24 cellular contexts compared by ENCODE assay signal in the genomic region with DNA sequence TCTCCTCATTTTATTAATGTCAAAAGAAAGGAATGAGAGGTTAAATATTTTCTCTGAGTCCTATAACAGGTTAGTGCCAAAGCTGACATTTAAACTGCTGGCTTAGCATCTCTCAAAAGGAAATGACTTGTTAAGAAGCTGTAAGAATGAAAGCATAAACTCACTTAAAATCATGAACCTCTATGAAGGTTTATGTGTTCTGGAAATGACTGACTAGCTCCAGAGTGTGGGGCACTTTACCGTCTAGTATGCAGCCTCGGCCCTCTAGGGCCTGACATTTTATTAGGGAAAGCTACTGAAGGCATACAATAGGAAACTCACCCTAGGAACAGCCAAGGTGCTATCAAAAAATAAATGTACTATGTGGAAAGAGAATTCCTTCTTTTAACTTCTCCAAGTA. TPM values are rescaled to one million over a fixed set of nuclear protein-coding genes. Genes with fewer than 3 reads are reported as not detected.
DNase-seq lines count a peak whose midpoint lies in the region; ATAC-seq lines count a peak whose summit lies in the region.
"Had no signal": no experiment of that assay in that cellular context is flagged by ENCODE, and none has a peak within 500 bp of the region (broad histone marks: within the 10 kb centered on the region; RNA-seq: fewer than 3 reads in every experiment).

No MANE protein-coding gene starts in this region.

- peaks cover 14% of the 10 kb centered on the region for H3K4me1 ChIP-seq in ACC112 (ENCODE audit: control insufficient read depth, insufficient read depth, low read length, unreplicated experiment)
- H3K4me1 ChIP-seq: BLaER1 treated with 17β-estradiol and CSF1 and Interleukin-3, amounts not matched to agents 10 nM and 100 nM had no signal

- H3K4me1 Mint-ChIP-seq in activated T-cell treated with anti-CD3 and anti-CD28 coated beads, Interleukin-2, amount 50 U/mL, for 24 hours (ENCODE audit: low read depth): peaks cover 19% of the 10 kb centered on the region
- H3K4me1 Mint-ChIP-seq in activated CD4-positive, alpha-beta memory T cell treated with anti-CD3 and anti-CD28 coated beads, Interleukin-2, amount 10 ng/mL, durations not matched to agents 7 days and 5 days: peaks cover 16% of the 10 kb centered on the region

- no peaks in the 10 kb centered on the region for H3K9me3 ChIP-seq in MG63
- H3K9me3 ChIP-seq: BLaER1 treated with 17β-estradiol and CSF1 and Interleukin-3, amounts not matched to agents 10 nM and 100 nM had no signal

- H2AFZ ChIP-seq in ACC112 (ENCODE audit: low read length, unreplicated experiment): peak overlapping the region; percentile 3

- peak overlapping the region; percentile 38 for H3K27ac Mint-ChIP-seq in activated T-cell treated with anti-CD3 and anti-CD28 coated beads, Interleukin-2, amount 50 U/mL, for 24 hours
- H3K27ac Mint-ChIP-seq in activated CD4-positive, alpha-beta memory T cell treated with anti-CD3 and anti-CD28 coated beads, Interleukin-2, amount 10 ng/mL, durations not matched to agents 7 days and 5 days: peak overlapping the region; percentile 5
- H3K27ac Mint-ChIP-seq: CD8-positive, alpha-beta T cell had no signal

- no peak for DNase-seq in activated T-cell treated with anti-CD3 and anti-CD28 coated beads, Interleukin-2, amount 50 U/mL, for 24 hours
- DNase-seq in activated T-cell treated with anti-CD3 and anti-CD28 coated beads, Interleukin-2, amount 50 U/mL, for 48 hours: no peak
- no peak for DNase-seq in activated CD4-positive, alpha-beta memory T cell treated with anti-CD3 and anti-CD28 coated beads, Interleukin-2, amount 10 ng/mL, durations not matched to agents 7 days and 5 days
- no peak for DNase-seq in left lobe of liver (ENCODE audit: low spot score)
- no peak for DNase-seq in NCI-H146 treated with DMSO at 0.1 percent for 48 hours (lab: John Stamatoyannopoulos, UW; ENCODE audit: unreplicated experiment)
- no peak for DNase-seq in NCI-H2029 (lab: John Stamatoyannopoulos, UW)
- DNase-seq in MG63: no peak
- DNase-seq: Calu3; CD8-positive, alpha-beta T cell; DMS53; EL; GOT3; Kasumi-1; NCI-H1092 treated with DMSO at 0.1 percent for 48 hours; NCI-H146; NCI-H2081 treated with DMSO at 0.1 percent for 48 hours; NCI-H2227 treated with DMSO at 0.1 percent for 48 hours; NCI-H524 treated with DMSO at 0.1 percent for 48 hours; PC-3; RPMI8226; SIG-M5 had no signal

- CTCF ChIA-PET in activated CD4-positive, alpha-beta memory T cell treated with anti-CD3 and anti-CD28 coated beads, Interleukin-2, amount 10 ng/mL, durations not matched to agents 7 days and 5 days (lab: Charles Lee): interaction anchor here (1.2 kb wide), 1 partner anchor 119 kb away, joined by 6 read pairs; no protein-coding TSS in a partner anchor

- H3K4me3 ChIP-seq in ACC112 (ENCODE audit: low read depth, low read length): no peak overlapping the region
- no peak overlapping the region for H3K4me3 ChIP-seq in MG63
- H3K4me3 ChIP-seq: BLaER1 treated with 17β-estradiol and CSF1 and Interleukin-3, amounts not matched to agents 10 nM and 100 nM had no signal

- H3K27me3 Mint-ChIP-seq in activated T-cell treated with anti-CD3 and anti-CD28 coated beads, Interleukin-2, amount 50 U/mL, for 24 hours: no peaks in the 10 kb centered on the region
- no peaks in the 10 kb centered on the region for H3K27me3 Mint-ChIP-seq in activated CD4-positive, alpha-beta memory T cell treated with anti-CD3 and anti-CD28 coated beads, Interleukin-2, amount 10 ng/mL, durations not matched to agents 7 days and 5 days

- no peaks in the 10 kb centered on the region for H3K9me3 Mint-ChIP-seq in activated T-cell treated with anti-CD3 and anti-CD28 coated beads, Interleukin-2, amount 50 U/mL, for 24 hours
- H3K9me3 Mint-ChIP-seq in activated CD4-positive, alpha-beta memory T cell treated with anti-CD3 and anti-CD28 coated beads, Interleukin-2, amount 10 ng/mL, durations not matched to agents 7 days and 5 days: no peaks in the 10 kb centered on the region
- H3K9me3 Mint-ChIP-seq: CD8-positive, alpha-beta T cell had no signal

- H3K27ac ChIP-seq in ACC112 (ENCODE audit: low read depth, low read length): peak overlapping the region; percentile 78
- H3K27ac ChIP-seq: BLaER1 treated with 17β-estradiol and CSF1 and Interleukin-3, amounts not matched to agents 10 nM and 100 nM had no signal

- no peaks in the 10 kb centered on the region for H3K36me3 ChIP-seq in ACC112 (ENCODE audit: insufficient read depth, low read length)
- no peaks in the 10 kb centered on the region for H3K36me3 ChIP-seq in MG63
- H3K36me3 ChIP-seq: BLaER1 treated with 17β-estradiol and CSF1 and Interleukin-3, amounts not matched to agents 10 nM and 100 nM had no signal

- POLR2A ChIA-PET in activated CD4-positive, alpha-beta memory T cell treated with anti-CD3 and anti-CD28 coated beads, Interleukin-2, amount 10 ng/mL, durations not matched to agents 7 days and 5 days (lab: Charles Lee): interaction anchor here (1.8 kb wide), 2 partner anchors 60 to 96 kb away, joined by 6 to 7 read pairs; partner anchors contain the start of genes GOLT1B, LDHB and RECQL

- H3K4me3 Mint-ChIP-seq in activated T-cell treated with anti-CD3 and anti-CD28 coated beads, Interleukin-2, amount 50 U/mL, for 24 hours: no peak overlapping the region
- no peak overlapping the region for H3K4me3 Mint-ChIP-seq in activated CD4-positive, alpha-beta memory T cell treated with anti-CD3 and anti-CD28 coated beads, Interleukin-2, amount 10 ng/mL, durations not matched to agents 7 days and 5 days
- H3K4me3 Mint-ChIP-seq: CD8-positive, alpha-beta T cell had no signal

- no peaks in the 10 kb centered on the region for H3K79me2 ChIP-seq in ACC112 (ENCODE audit: control insufficient read depth, insufficient read depth, low read length, unreplicated experiment)

- H3K36me3 Mint-ChIP-seq in activated T-cell treated with anti-CD3 and anti-CD28 coated beads, Interleukin-2, amount 50 U/mL, for 24 hours (ENCODE audit: low read depth): no peaks in the 10 kb centered on the region
- no peaks in the 10 kb centered on the region for H3K36me3 Mint-ChIP-seq in activated CD4-positive, alpha-beta memory T cell treated with anti-CD3 and anti-CD28 coated beads, Interleukin-2, amount 10 ng/mL, durations not matched to agents 7 days and 5 days (ENCODE audit: low read depth)
- H3K36me3 Mint-ChIP-seq: CD8-positive, alpha-beta T cell had no signal

- H3K27me3 ChIP-seq in ACC112 (ENCODE audit: insufficient read depth, low read length) (no peaks in the 10 kb centered on the region), MG63 (no peaks in the 10 kb centered on the region)
- H3K27me3 ChIP-seq: BLaER1 treated with 17β-estradiol and CSF1 and Interleukin-3, amounts not matched to agents 10 nM and 100 nM had no signal

- ATAC-seq in left lobe of liver: peak; percentile 58
- ATAC-seq: CD8-positive, alpha-beta T cell; HCT116; PC-3 had no signal

RNA-seq across cellular contexts. Expression of gene SPX, which starts 35.1 kb away (rescaled TPM):
- 1 to 10 TPM in 1 of 2 experiments, under 1 TPM in 1; 0.88 to 1.1 TPM for total RNA-seq in activated CD4-positive, alpha-beta memory T cell treated with anti-CD3 and anti-CD28 coated beads, Interleukin-2, amount 10 ng/mL, durations not matched to agents 7 days and 5 days
- total RNA-seq in left lobe of liver: 0.23 TPM
- 1.1 and 6.6 TPM in 2 replicates for total RNA-seq in MG63 (2014; rRNA removed; shearing (Covaris generic); ENCODE audit: low replicate concordance)
- total RNA-seq: Calu3; CD8-positive, alpha-beta T cell had no signal

RNA-seq across cellular contexts. Expression of gene GYS2, which starts 43.5 kb away (rescaled TPM):
- total RNA-seq in activated CD4-positive, alpha-beta memory T cell treated with anti-CD3 and anti-CD28 coated beads, Interleukin-2, amount 10 ng/mL, durations not matched to agents 7 days and 5 days: not detected
- 40.9 TPM for total RNA-seq in left lobe of liver
- total RNA-seq in MG63 (2014; rRNA removed; shearing (Covaris generic); ENCODE audit: low replicate concordance): not detected in 2 replicates
- total RNA-seq: Calu3, PC-3 had no signal

RNA-seq across cellular contexts. Expression of gene GOLT1B, which starts 59.6 kb away (rescaled TPM):
- 10 to 100 TPM; 44.1 to 57.5 TPM for total RNA-seq in activated CD4-positive, alpha-beta memory T cell treated with anti-CD3 and anti-CD28 coated beads, Interleukin-2, amount 10 ng/mL, durations not matched to agents 7 days and 5 days
- 16.8 TPM for total RNA-seq in left lobe of liver
- total RNA-seq in MG63 (2014; rRNA removed; shearing (Covaris generic); ENCODE audit: low replicate concordance): 45.6 and 97.8 TPM in 2 replicates

RNA-seq across cellular contexts. Expression of gene RECQL, which starts 59.7 kb away (rescaled TPM):
- total RNA-seq in activated CD4-positive, alpha-beta memory T cell treated with anti-CD3 and anti-CD28 coated beads, Interleukin-2, amount 10 ng/mL, durations not matched to agents 7 days and 5 days: 100 to 1,000 TPM in 1 of 2 experiments, 10 to 100 TPM in 1; 87.6 to 100 TPM
- 8.1 TPM for total RNA-seq in left lobe of liver
- total RNA-seq in MG63 (2014; rRNA removed; shearing (Covaris generic); ENCODE audit: low replicate concordance): 95.0 and 201 TPM in 2 replicates

Comparison
In these comparisons a context has a peak if more than half of its experiments do, and no peak if none do; other contexts are left out.
1. RNA of gene GYS2, which starts 43.5 kb away (total RNA-seq): 40.9 TPM in left lobe of liver (single experiment); not detected in activated CD4-positive, alpha-beta memory T cell treated with anti-CD3 and anti-CD28 coated beads, Interleukin-2, amount 10 ng/mL, durations not matched to agents 7 days and 5 days and not detected in MG63; every median in the first group is over 10 times any median in the second.